In genomic region chr20:10741060-10741459, GRCh38 we compare ENCODE assay signal across 1 cellular context.
TF ChIP-seq lines count a peak whose summit lies in the region.

No MANE protein-coding gene starts in this region.

TF ChIP-seq in HepG2, 621 proteins besides CTCF, POLR2A, EP300 and RAD21 (continued from another document):
- TF ChIP-seq FOXP4 (CRISPR knock-in tag; IDR thresholded peaks at IDR 0.05) (no peak), ATF1 (CRISPR knock-in tag; IDR thresholded peaks at IDR 0.05) (no peak), ZNF670 (CRISPR knock-in tag; IDR thresholded peaks at IDR 0.05; ENCODE audit: borderline replicate concordance) (no peak), ZNF691 (CRISPR knock-in tag; IDR thresholded peaks at IDR 0.05; ENCODE audit: borderline replicate concordance, low read depth) (no peak), MYNN (CRISPR knock-in tag; IDR thresholded peaks at IDR 0.05; ENCODE audit: low read depth) (no peak), ERF (CRISPR knock-in tag; IDR thresholded peaks at IDR 0.05) (no peak), ZNF3 (CRISPR knock-in tag; IDR thresholded peaks at IDR 0.05) (no peak), ZNF597 (CRISPR knock-in tag; IDR thresholded peaks at IDR 0.05) (no peak), ZNF282 (IDR thresholded peaks at IDR 0.05; ENCODE audit: partially characterized antibody) (no peak), ESRRA (CRISPR knock-in tag; IDR thresholded peaks at IDR 0.05; ENCODE audit: low read depth) (no peak), IKZF5 (CRISPR knock-in tag; IDR thresholded peaks at IDR 0.05) (no peak), YEATS4 (CRISPR knock-in tag; IDR thresholded peaks at IDR 0.05; ENCODE audit: borderline replicate concordance) (no peak)
TF ChIP-seq in HepG2: peak in this region for 0.
